ENCODE assay signal across 8 cellular contexts in the genomic region with DNA sequence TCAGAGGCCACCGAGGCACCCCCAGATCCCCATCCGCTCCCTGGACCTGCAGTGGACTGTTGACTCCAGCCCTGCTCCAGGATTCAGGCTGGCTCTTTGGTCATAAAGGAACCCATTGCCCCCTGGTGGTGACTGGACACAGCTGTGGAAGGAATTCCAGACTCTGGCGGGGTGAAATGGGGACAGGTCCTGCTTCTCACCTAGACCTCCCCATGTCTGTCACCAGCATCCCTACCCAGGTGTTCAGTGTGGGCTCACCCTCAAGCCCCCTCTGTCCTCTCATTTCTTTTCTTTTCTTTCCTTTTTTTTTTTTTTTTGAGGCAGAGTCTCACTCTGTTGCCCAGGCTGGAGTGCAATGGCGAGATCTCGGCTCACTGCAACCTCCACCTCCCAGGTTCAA. TPM values are rescaled to one million over a fixed set of nuclear protein-coding genes. Genes with fewer than 3 reads are reported as not detected.
DNase-seq lines count a peak whose midpoint lies in the region; ATAC-seq, FAIRE-seq and TF ChIP-seq lines count a peak whose summit lies in the region.

No MANE protein-coding gene starts in this region.

- ATAC-seq in stimulated activated naive CD8-positive, alpha-beta T cell treated with anti-CD3 and anti-CD28 coated beads, Interleukin-15, amount 100 ng/mL, for 72 hours = peak; percentile 79
- ATAC-seq in HG03342 (IDR thresholded peaks at IDR 0.05; ENCODE audit: unreplicated experiment) = no peak

- H2BK120ac ChIP-seq in H9 (ENCODE audit: low read depth, low read length, poor library complexity, severe bottlenecking) (no peak overlapping the region), H1 (replicated peaks; ENCODE audit: low read depth, low read length) (no peak overlapping the region), mesendoderm (ENCODE audit: low read depth, low read length) (no peak overlapping the region)

- H4K5ac ChIP-seq in H9 (ENCODE audit: insufficient read length, low read depth, low read length) = no peak overlapping the region
- no peak overlapping the region for H4K5ac ChIP-seq in H1 (ENCODE audit: insufficient read length, low read depth, low read length)
- H4K5ac ChIP-seq in mesendoderm (ENCODE audit: low read length) = no peak overlapping the region

- H3K14ac ChIP-seq in H9 (ENCODE audit: insufficient read depth, low read length) = no peak overlapping the region
- H3K14ac ChIP-seq in H1 (ENCODE audit: insufficient read length) = no peak overlapping the region

- H4K8ac ChIP-seq in H9 (replicated peaks; ENCODE audit: insufficient read length, low read depth, low read length) = no peak overlapping the region
- no peak overlapping the region for H4K8ac ChIP-seq in H1 (ENCODE audit: extremely low read depth, insufficient read depth, low read length)
- no peak overlapping the region for H4K8ac ChIP-seq in mesendoderm (ENCODE audit: low read depth, low read length)

- TF ChIP-seq CTCF in AG10803 (conservative IDR thresholded peaks at IDR 0.05; ENCODE audit: low read length) (peak; percentile 95), H9 (conservative IDR thresholded peaks at IDR 0.05) (peak; percentile 84), H1 (IDR thresholded peaks at IDR 0.05; ENCODE audit: control extremely low read depth in 1 of 3, insufficient read depth in 1 of 3, low read depth in 1 of 3, low read length in 3 of 3) (peak; percentile 88 to 95 (median 94))

- no peaks in the 10 kb centered on the region for H3K79me1 ChIP-seq in H9 (ENCODE audit: insufficient read depth, low read depth, low read length, poor library complexity, severe bottlenecking)
- no peaks in the 10 kb centered on the region for H3K79me1 ChIP-seq in H1 (ENCODE audit: low read depth, low read length)
- no peaks in the 10 kb centered on the region for H3K79me1 ChIP-seq in mesendoderm (ENCODE audit: low read length)

- H2BK12ac ChIP-seq in H9 (ENCODE audit: insufficient read length, low read depth, low read length) (no peak overlapping the region), H1 (ENCODE audit: low read depth, low read length) (0 out of 2 replicates have a peak overlapping the region, but pooled peaks have one; percentile 69)

- no peak overlapping the region for H2BK20ac ChIP-seq in H9 (ENCODE audit: low read depth, low read length, poor library complexity, severe bottlenecking)
- H2BK20ac ChIP-seq in H1 (ENCODE audit: low read length) = no peak overlapping the region

- CTCF ChIA-PET in activated CD4-positive, alpha-beta memory T cell treated with anti-CD3 and anti-CD28 coated beads, Interleukin-2, amount 10 ng/mL, durations not matched to agents 7 days and 5 days (lab: Charles Lee) = interaction anchor here (0.5 to 4.8 kb wide), 13 partner anchors 8 to 283 kb away, joined by 3 to 40 read pairs (median 4); partner anchors contain the start of gene TOR2A
- CTCF ChIA-PET in H1 (lab: Charles Lee; ENCODE audit: partially characterized antibody) = interaction anchor here (0.6 to 13.7 kb wide), 25 partner anchors 9 to 420 kb away, joined by 3 to 193 read pairs (median 5); partner anchors contain the start of genes PTRH1, TOR2A and TTC16

- no CpG with 5 or more reads among the region's 5 CpGs for WGBS in H9 (ENCODE audit: extremely low coverage, insufficient read length, low lambda C conversion rate)
- WGBS in H1 (ENCODE audit: extremely low coverage in 1 of 2, insufficient coverage in 1 of 2, insufficient read length in 1 of 2, insufficient replicate concordance in 2 of 2, low coverage in 1 of 2, low lambda C conversion rate in 2 of 2, missing lambda C conversion rate in 1 of 2), 2 experiments = 64% methylated on average over 4 of the region's 5 CpGs; no CpG with 5 or more reads in 1 of the 2 experiments
- no CpG with 5 or more reads among the region's 5 CpGs for WGBS in mesendoderm (ENCODE audit: extremely low coverage, insufficient coverage, low lambda C conversion rate)

- peaks cover 3% of the 10 kb centered on the region; the same call in 1 of the 2 replicates for H3K27me3 Mint-ChIP-seq in H9 (ENCODE audit: low read depth)
- H3K27me3 Mint-ChIP-seq in activated CD4-positive, alpha-beta memory T cell treated with anti-CD3 and anti-CD28 coated beads, Interleukin-2, amount 10 ng/mL, durations not matched to agents 7 days and 5 days = peaks cover 11% of the 10 kb centered on the region
- H3K27me3 Mint-ChIP-seq in stimulated activated naive CD8-positive, alpha-beta T cell treated with anti-CD3 and anti-CD28 coated beads, Interleukin-15, amount 100 ng/mL, for 72 hours = peaks cover 22% of the 10 kb centered on the region

- TF ChIP-seq EP300 in H1 (IDR thresholded peaks at IDR 0.05; ENCODE audit: borderline replicate concordance in 1 of 2, low read depth in 2 of 2, low read length in 2 of 2) = no peak

- H3K9me3 ChIP-seq in H9 (ENCODE audit: control insufficient read depth, low read depth, low read length) (no peaks in the 10 kb centered on the region), H1 (ENCODE audit: insufficient read depth in 2 of 2, low read depth in 1 of 2, low read length in 1 of 2) (no peaks in the 10 kb centered on the region)

- H3K18ac ChIP-seq in H9 (ENCODE audit: insufficient read length, low read depth, low read length) (no peak overlapping the region), H1 (ENCODE audit: extremely low read depth, low read length) (no peak overlapping the region), mesendoderm (ENCODE audit: low read length) (no peak overlapping the region)

- no peaks in the 10 kb centered on the region for H3K36me3 ChIP-seq in H1 (ENCODE audit: control insufficient read depth in 2 of 4, insufficient read depth in 4 of 4, low read length in 3 of 4)
- no peaks in the 10 kb centered on the region for H3K36me3 ChIP-seq in mesendoderm (ENCODE audit: control insufficient read depth, insufficient read depth, low read length)

- no peaks in the 10 kb centered on the region for H3K36me3 Mint-ChIP-seq in H9 (ENCODE audit: insufficient read depth in 1 of 3, low read depth in 3 of 3)
- peaks cover 8% of the 10 kb centered on the region for H3K36me3 Mint-ChIP-seq in activated CD4-positive, alpha-beta memory T cell treated with anti-CD3 and anti-CD28 coated beads, Interleukin-2, amount 10 ng/mL, durations not matched to agents 7 days and 5 days (ENCODE audit: low read depth)

- no peak overlapping the region for H3K4me2 ChIP-seq in H9 (ENCODE audit: insufficient read depth, insufficient read length, low read length)
- H3K4me2 ChIP-seq in H1 (ENCODE audit: insufficient read depth in 1 of 2, low read depth in 2 of 2, low read length in 2 of 2) = no peak overlapping the region
- H3K4me2 ChIP-seq in mesendoderm (ENCODE audit: low read length) = no peak overlapping the region

- TF ChIP-seq RAD21 in H1 (IDR thresholded peaks at IDR 0.05 in 1 of 2, conservative IDR thresholded peaks at IDR 0.05 in 1 of 2; ENCODE audit: low read depth in 2 of 2, low read length in 2 of 2) = peak; percentile 89 to 92

- H3K56ac ChIP-seq in H9 (ENCODE audit: insufficient read length, low read depth, low read length) (no peak overlapping the region), H1 (replicated peaks; ENCODE audit: insufficient read length, low read depth, low read length) (no peak overlapping the region), mesendoderm (ENCODE audit: low read length) (no peak overlapping the region)

- H4K91ac ChIP-seq in H9 (ENCODE audit: insufficient read length, low read depth, low read length) = no peak overlapping the region
- H4K91ac ChIP-seq in H1 (replicated peaks; ENCODE audit: insufficient read length, low read length) = no peak overlapping the region

- no peak overlapping the region for H3T11ph ChIP-seq in H9 (ENCODE audit: low read length)

- DNase-seq in AG10803 (ENCODE audit: low read depth) = peak; percentile 78
- peak; percentile 86 for DNase-seq in H9
- DNase-seq in NCI-H774 (lab: John Stamatoyannopoulos, UW) = peak; percentile 81
- DNase-seq in activated CD4-positive, alpha-beta memory T cell treated with anti-CD3 and anti-CD28 coated beads, Interleukin-2, amount 10 ng/mL, durations not matched to agents 7 days and 5 days = peak; percentile 67
- peak in 1 of 2 experiments; percentile 75 for DNase-seq in H1 (ENCODE audit: low read depth in 1 of 2, low spot score in 2 of 2)
- peak; percentile 85 for DNase-seq in mesendoderm
- peak; percentile 42 to 55 for DNase-seq in stimulated activated naive CD8-positive, alpha-beta T cell treated with anti-CD3 and anti-CD28 coated beads, Interleukin-15, amount 100 ng/mL, for 72 hours

- H3K79me2 ChIP-seq in H9 (ENCODE audit: insufficient read depth, low read length) (no peaks in the 10 kb centered on the region), H1 (ENCODE audit: control insufficient read depth in 1 of 2, insufficient read depth in 2 of 2, low read length in 2 of 2) (no peaks in the 10 kb centered on the region), mesendoderm (ENCODE audit: control insufficient read depth, insufficient read depth, low read length) (no peaks in the 10 kb centered on the region)

- H4K20me1 ChIP-seq in H9 (ENCODE audit: control insufficient read depth, insufficient read depth, insufficient read length) = no peaks in the 10 kb centered on the region
- H4K20me1 ChIP-seq in H1 (replicated peaks in 1 of 2; ENCODE audit: control insufficient read depth in 1 of 2, insufficient read depth in 2 of 2, low read length in 2 of 2) = peaks cover 0 to 2% of the 10 kb centered on the region in 2 experiments

- no peak overlapping the region for H2BK5ac ChIP-seq in H9 (ENCODE audit: insufficient read length, low read length)
- no peak overlapping the region for H2BK5ac ChIP-seq in H1 (ENCODE audit: low read depth, low read length)
- no peak overlapping the region for H2BK5ac ChIP-seq in mesendoderm (ENCODE audit: low read length)

- H3K4me1 ChIP-seq in H9 (ENCODE audit: insufficient read depth, low read length) (peaks cover 2% of the 10 kb centered on the region; the same call in 1 of the 2 replicates), H1 (replicated peaks in 1 of 4; ENCODE audit: control insufficient read depth in 3 of 4, insufficient read depth in 4 of 4, low read length in 3 of 4) (peaks cover 0 to 3% (median 0%) of the 10 kb centered on the region in 4 experiments; a peak in 2 of 7 replicates), mesendoderm (ENCODE audit: control insufficient read depth, low read depth, low read length) (no peaks in the 10 kb centered on the region)

- H3K4me1 Mint-ChIP-seq in H9 = peaks cover 9 to 12% of the 10 kb centered on the region in 2 experiments
- H3K4me1 Mint-ChIP-seq in activated CD4-positive, alpha-beta memory T cell treated with anti-CD3 and anti-CD28 coated beads, Interleukin-2, amount 10 ng/mL, durations not matched to agents 7 days and 5 days = peaks cover 29% of the 10 kb centered on the region
- H3K4me1 Mint-ChIP-seq in stimulated activated naive CD8-positive, alpha-beta T cell treated with anti-CD3 and anti-CD28 coated beads, Interleukin-15, amount 100 ng/mL, for 72 hours = no peaks in the 10 kb centered on the region

- H3K23me2 ChIP-seq in H9 (ENCODE audit: insufficient read length, low read depth, low read length, poor library complexity, severe bottlenecking) (no peaks in the 10 kb centered on the region), H1 (ENCODE audit: low read depth, low read length) (peaks cover 5% of the 10 kb centered on the region; the same call in 1 of the 2 replicates)

- H3K23ac ChIP-seq in H9 (ENCODE audit: insufficient read length, low read depth, low read length) (no peak overlapping the region), H1 (ENCODE audit: insufficient read length) (no peak overlapping the region), mesendoderm (ENCODE audit: low read length) (no peak overlapping the region)

- POLR2A ChIA-PET in activated CD4-positive, alpha-beta memory T cell treated with anti-CD3 and anti-CD28 coated beads, Interleukin-2, amount 10 ng/mL, durations not matched to agents 7 days and 5 days (lab: Charles Lee) = interaction anchor here (0.9 to 1.0 kb wide), 2 partner anchors 17 to 83 kb away, joined by 3 to 4 read pairs; no protein-coding TSS in a partner anchor
- POLR2A ChIA-PET in H1 (lab: Charles Lee; ENCODE audit: partially characterized antibody) = interaction anchor here (0.6 to 1.5 kb wide), 6 partner anchors 10 to 135 kb away, joined by 3 read pairs; partner anchors contain the start of genes LRSAM1 and RPL12

- no peak overlapping the region for H3K4me3 ChIP-seq in AG10803 (ENCODE audit: low read length)
- H3K4me3 ChIP-seq in H1 (ENCODE audit: extremely low read depth in 1 of 4, insufficient read depth in 2 of 4, low read depth in 3 of 4, low read length in 4 of 4) = no peak overlapping the region
- no peak overlapping the region for H3K4me3 ChIP-seq in mesendoderm (ENCODE audit: low read length)

- no peak overlapping the region for H3K27ac ChIP-seq in H9 (ENCODE audit: insufficient read length, low read depth, low read length)
- no peak overlapping the region for H3K27ac ChIP-seq in H1 (ENCODE audit: low read depth, low read length)
- H3K27ac ChIP-seq in mesendoderm (ENCODE audit: low read depth, low read length) = no peak overlapping the region

- peak; percentile 52 for FAIRE-seq in H1 (lab: Jason Lieb, UNC)

- H3K4me3 Mint-ChIP-seq in H9 = no peak overlapping the region
- no peak overlapping the region for H3K4me3 Mint-ChIP-seq in activated CD4-positive, alpha-beta memory T cell treated with anti-CD3 and anti-CD28 coated beads, Interleukin-2, amount 10 ng/mL, durations not matched to agents 7 days and 5 days
- no peak overlapping the region for H3K4me3 Mint-ChIP-seq in stimulated activated naive CD8-positive, alpha-beta T cell treated with anti-CD3 and anti-CD28 coated beads, Interleukin-15, amount 100 ng/mL, for 72 hours

- H3K27ac Mint-ChIP-seq in H9 = no peak overlapping the region
- no peak overlapping the region for H3K27ac Mint-ChIP-seq in activated CD4-positive, alpha-beta memory T cell treated with anti-CD3 and anti-CD28 coated beads, Interleukin-2, amount 10 ng/mL, durations not matched to agents 7 days and 5 days
- H3K27ac Mint-ChIP-seq in stimulated activated naive CD8-positive, alpha-beta T cell treated with anti-CD3 and anti-CD28 coated beads, Interleukin-15, amount 100 ng/mL, for 72 hours = no peak overlapping the region

- H3K27me3 ChIP-seq in H9 (ENCODE audit: insufficient read depth, low read length) (no peaks in the 10 kb centered on the region), H1 (replicated peaks in 1 of 4; ENCODE audit: control insufficient read depth in 3 of 4, extremely low read depth in 1 of 4, insufficient read depth in 3 of 4, low read length in 3 of 4) (no peaks in the 10 kb centered on the region), mesendoderm (ENCODE audit: insufficient read depth, low read length, poor library complexity) (no peaks in the 10 kb centered on the region)

- H2BK15ac ChIP-seq in H9 (ENCODE audit: low read depth, low read length) (no peak overlapping the region), H1 (ENCODE audit: low read length) (no peak overlapping the region), mesendoderm (replicated peaks; ENCODE audit: low read depth) (no peak overlapping the region)

- H3K9me3 Mint-ChIP-seq in H9 = no peaks in the 10 kb centered on the region
- H3K9me3 Mint-ChIP-seq in activated CD4-positive, alpha-beta memory T cell treated with anti-CD3 and anti-CD28 coated beads, Interleukin-2, amount 10 ng/mL, durations not matched to agents 7 days and 5 days = no peaks in the 10 kb centered on the region
- H3K9me3 Mint-ChIP-seq in stimulated activated naive CD8-positive, alpha-beta T cell treated with anti-CD3 and anti-CD28 coated beads, Interleukin-15, amount 100 ng/mL, for 72 hours = no peaks in the 10 kb centered on the region

- no peak overlapping the region for H2AFZ ChIP-seq in H9 (ENCODE audit: low read length)
- no peak overlapping the region for H2AFZ ChIP-seq in H1 (ENCODE audit: low read length)

- H2AK5ac ChIP-seq in H9 (ENCODE audit: insufficient read length, low read length) (no peak overlapping the region), H1 (ENCODE audit: low read depth, low read length) (no peak overlapping the region), mesendoderm (ENCODE audit: low read length) (no peak overlapping the region)

- no peak for TF ChIP-seq POLR2A in H1 (IDR thresholded peaks at IDR 0.05; ENCODE audit: control extremely low read depth in 1 of 2, low read depth in 2 of 2, low read length in 2 of 2)

- H3K9ac ChIP-seq in H9 (ENCODE audit: extremely low read depth, insufficient read length, low read length) (no peak overlapping the region), H1 (replicated peaks in 1 of 4; ENCODE audit: extremely low read depth in 1 of 4, low read depth in 3 of 4, low read length in 3 of 4) (no peak overlapping the region), mesendoderm (ENCODE audit: low read length) (no peak overlapping the region)

- H3K4ac ChIP-seq in H9 (ENCODE audit: low read depth, low read length) (no peak overlapping the region), H1 (replicated peaks; ENCODE audit: insufficient read length, low read depth, low read length) (no peak overlapping the region), mesendoderm (ENCODE audit: low read depth, low read length) (no peak overlapping the region)

RNA-seq across cellular contexts. Expression of gene STXBP1, which starts 25.5 kb away (rescaled TPM):
- 22.1 and 22.3 TPM in 2 replicates for total RNA-seq in H9 (2021)
- total RNA-seq in activated CD4-positive, alpha-beta memory T cell treated with anti-CD3 and anti-CD28 coated beads, Interleukin-2, amount 10 ng/mL, durations not matched to agents 7 days and 5 days = 10 to 100 TPM; 23.2 to 23.4 TPM
- 60.9 and 61.9 TPM in 2 replicates for total RNA-seq in H1 (2021; fragmentation: NEBNext Ultra II Directional; extraction: Animal tissue kit (Norgen Biotek cat#: 25700))
- 11.5 and 19.4 TPM in 2 replicates for polyA plus RNA-seq in H1 (2011; rRNA removed)
- 13.9 TPM for polyA plus RNA-seq in H1 (2011; cell fraction: cytosol; rRNA removed)
- polyA plus RNA-seq in H1 (2011; cell fraction: nucleus; rRNA removed) = 31.3 TPM
- polyA plus RNA-seq in H1 (2012, experiment 1 of 2) = 23.3 to 29.4 TPM (median 26.6 TPM) in 4 replicates
- polyA plus RNA-seq in H1 (2012, experiment 2 of 2) = 17.5 TPM
- polyA plus RNA-seq in H1 (2013, experiment 1 of 2) = 37.3 TPM
- 37.1 TPM for polyA plus RNA-seq in H1 (2013, experiment 2 of 2)
- polyA minus RNA-seq in H1 (2011; rRNA and poly(A)+ RNA removed) = 21.8 and 25.2 TPM in 2 replicates
- 14.8 TPM for polyA minus RNA-seq in H1 (2011; cell fraction: cytosol; rRNA and poly(A)+ RNA removed)
- polyA minus RNA-seq in H1 (2011; cell fraction: nucleus; rRNA and poly(A)+ RNA removed) = 18.2 TPM
- 17.7 TPM for polyA plus RNA-seq in mesendoderm (2013, experiment 1 of 2)
- polyA plus RNA-seq in mesendoderm (2013, experiment 2 of 2) = 18.7 TPM
